In genomic region chr11:35914824-35915223, GRCh38 we compare ENCODE assay signal across 23 cellular contexts.
"Had no signal": no experiment of that assay in that cellular context is flagged by ENCODE, and none has a peak within 500 bp of the region (broad histone marks: within the 10 kb centered on the region; RNA-seq: fewer than 3 reads in every experiment).

No MANE protein-coding gene starts in this region.

- ATAC-seq: activated CD4-positive, CD25-positive, alpha-beta regulatory T cell treated with anti-CD3 and anti-CD28 coated beads, Interleukin-2, amount 50 U/mL, for 24 hours; activated CD8-positive, alpha-beta T cell treated with anti-CD3 and anti-CD28 coated beads, Interleukin-2, amount 10 ng/mL, durations not matched to agents 7 days and 5 days; activated naive CD8-positive, alpha-beta T cell treated with anti-CD3 and anti-CD28 coated beads, Interleukin-2, amount 50 U/mL, for 24 hours; esophagus mucosa; gastroesophageal sphincter; heart left ventricle; pancreas; right lobe of liver; stimulated activated effector memory CD8-positive, alpha-beta T cell treated with anti-CD3 and anti-CD28 coated beads, Interleukin-12 subunit alpha, Interleukin-12 subunit beta, amount 100 ng/mL, for 72 hours; upper lobe of right lung had no signal

- H3K27ac ChIP-seq: brain microvascular endothelial cell, coronary artery, gastroesophageal sphincter, heart left ventricle, pancreas, right lobe of liver, stomach, testis, upper lobe of right lung had no signal

- H3K27ac Mint-ChIP-seq: activated CD4-positive, alpha-beta T cell treated with anti-CD3 and anti-CD28 coated beads, Interleukin-2, amount 10 ng/mL, durations not matched to agents 7 days and 5 days; activated CD8-positive, alpha-beta T cell treated with anti-CD3 and anti-CD28 coated beads, Interleukin-2, amount 10 ng/mL, durations not matched to agents 7 days and 5 days; activated naive CD4-positive, alpha-beta T cell treated with anti-CD3 and anti-CD28 coated beads, Interleukin-2, amount 10 ng/mL, durations not matched to agents 7 days and 5 days; activated naive CD8-positive, alpha-beta T cell treated with anti-CD3 and anti-CD28 coated beads, Interleukin-2, amount 50 U/mL, for 24 hours; activated T-cell treated with anti-CD3 and anti-CD28 coated beads, Interleukin-2, amount 50 U/mL, for 24 hours; immature natural killer cell; natural killer cell; stimulated activated effector memory CD8-positive, alpha-beta T cell treated with anti-CD3 and anti-CD28 coated beads, Interleukin-12 subunit alpha, Interleukin-12 subunit beta, amount 100 ng/mL, for 72 hours had no signal

- H3K36me3 Mint-ChIP-seq: activated naive CD4-positive, alpha-beta T cell treated with anti-CD3 and anti-CD28 coated beads, Interleukin-2, amount 10 ng/mL, durations not matched to agents 7 days and 5 days; immature natural killer cell; natural killer cell; stimulated activated effector memory CD8-positive, alpha-beta T cell treated with anti-CD3 and anti-CD28 coated beads, Interleukin-12 subunit alpha, Interleukin-12 subunit beta, amount 100 ng/mL, for 72 hours had no signal

- H3K4me3 Mint-ChIP-seq: activated CD4-positive, alpha-beta T cell treated with anti-CD3 and anti-CD28 coated beads, Interleukin-2, amount 10 ng/mL, durations not matched to agents 7 days and 5 days; activated CD8-positive, alpha-beta T cell treated with anti-CD3 and anti-CD28 coated beads, Interleukin-2, amount 10 ng/mL, durations not matched to agents 7 days and 5 days; activated naive CD4-positive, alpha-beta T cell treated with anti-CD3 and anti-CD28 coated beads, Interleukin-2, amount 10 ng/mL, durations not matched to agents 7 days and 5 days; activated naive CD8-positive, alpha-beta T cell treated with anti-CD3 and anti-CD28 coated beads, Interleukin-2, amount 50 U/mL, for 24 hours; activated T-cell treated with anti-CD3 and anti-CD28 coated beads, Interleukin-2, amount 50 U/mL, for 24 hours; central memory CD8-positive, alpha-beta T cell; immature natural killer cell; natural killer cell; stimulated activated effector memory CD8-positive, alpha-beta T cell treated with anti-CD3 and anti-CD28 coated beads, Interleukin-12 subunit alpha, Interleukin-12 subunit beta, amount 100 ng/mL, for 72 hours had no signal

- DNase-seq: activated CD4-positive, alpha-beta T cell treated with anti-CD3 and anti-CD28 coated beads, Interleukin-2, amount 10 ng/mL, durations not matched to agents 7 days and 5 days; activated CD8-positive, alpha-beta T cell treated with anti-CD3 and anti-CD28 coated beads, Interleukin-2, amount 10 ng/mL, durations not matched to agents 7 days and 5 days; activated naive CD4-positive, alpha-beta T cell treated with anti-CD3 and anti-CD28 coated beads, Interleukin-2, amount 10 ng/mL, durations not matched to agents 7 days and 5 days; activated naive CD8-positive, alpha-beta T cell treated with anti-CD3 and anti-CD28 coated beads, Interleukin-2, amount 50 U/mL, for 24 hours; activated T-cell treated with anti-CD3 and anti-CD28 coated beads, Interleukin-2, amount 50 U/mL, for 24 hours; anterior cingulate cortex; brain microvascular endothelial cell; heart left ventricle; immature natural killer cell; mesendoderm; natural killer cell; pancreas; right lobe of liver; stimulated activated CD4-positive, alpha-beta T cell treated with anti-CD3 and anti-CD28 coated beads, Interleukin-4, amount 100 ng/mL, for 24 hours; stomach; testis; upper lobe of right lung had no signal

- H3K4me1 Mint-ChIP-seq: activated naive CD4-positive, alpha-beta T cell treated with anti-CD3 and anti-CD28 coated beads, Interleukin-2, amount 10 ng/mL, durations not matched to agents 7 days and 5 days; activated naive CD8-positive, alpha-beta T cell treated with anti-CD3 and anti-CD28 coated beads, Interleukin-2, amount 50 U/mL, for 24 hours; natural killer cell; stimulated activated effector memory CD8-positive, alpha-beta T cell treated with anti-CD3 and anti-CD28 coated beads, Interleukin-12 subunit alpha, Interleukin-12 subunit beta, amount 100 ng/mL, for 72 hours had no signal

- H3K4me3 ChIP-seq: coronary artery, gastroesophageal sphincter, heart left ventricle, pancreas, right lobe of liver, stomach, testis, upper lobe of right lung had no signal

- H3K4me1 ChIP-seq: pancreas, right lobe of liver, stomach, upper lobe of right lung had no signal

- H3K9me3 ChIP-seq: gastroesophageal sphincter, heart left ventricle, pancreas, right lobe of liver, stomach, testis, upper lobe of right lung had no signal

- H3K27me3 ChIP-seq: brain microvascular endothelial cell, gastroesophageal sphincter, pancreas, right lobe of liver, stomach, testis, upper lobe of right lung had no signal

- H3K36me3 ChIP-seq: brain microvascular endothelial cell, gastroesophageal sphincter, heart left ventricle, pancreas, right lobe of liver, stomach, upper lobe of right lung had no signal

- H3K9me3 Mint-ChIP-seq: activated CD4-positive, alpha-beta T cell treated with anti-CD3 and anti-CD28 coated beads, Interleukin-2, amount 10 ng/mL, durations not matched to agents 7 days and 5 days; activated naive CD4-positive, alpha-beta T cell treated with anti-CD3 and anti-CD28 coated beads, Interleukin-2, amount 10 ng/mL, durations not matched to agents 7 days and 5 days; activated naive CD8-positive, alpha-beta T cell treated with anti-CD3 and anti-CD28 coated beads, Interleukin-2, amount 50 U/mL, for 24 hours; activated T-cell treated with anti-CD3 and anti-CD28 coated beads, Interleukin-2, amount 50 U/mL, for 24 hours; central memory CD8-positive, alpha-beta T cell; natural killer cell; stimulated activated effector memory CD8-positive, alpha-beta T cell treated with anti-CD3 and anti-CD28 coated beads, Interleukin-12 subunit alpha, Interleukin-12 subunit beta, amount 100 ng/mL, for 72 hours had no signal
